Comparison of ENCODE assay signal across 24 cellular contexts in genomic region chr21:42135386-42136040, GRCh38.
"Had no signal": no experiment of that assay in that cellular context is flagged by ENCODE, and none has a peak within 500 bp of the region (broad histone marks: within the 10 kb centered on the region; RNA-seq: fewer than 3 reads in every experiment).

No MANE protein-coding gene starts in this region.

- H3K4me1 ChIP-seq: esophagus squamous epithelium, left lung, lower lobe of right lung, right lobe of liver, testis, transverse colon had no signal

- DNase-seq: activated CD4-positive, alpha-beta memory T cell treated with anti-CD3 and anti-CD28 coated beads for 36 hours; activated CD4-positive, alpha-beta T cell treated with anti-CD3 and anti-CD28 coated beads, Interleukin-2, amount 10 ng/mL, durations not matched to agents 24 days and 14 days; activated CD4-positive, CD25-positive, alpha-beta regulatory T cell treated with anti-CD3 and anti-CD28 coated beads, Interleukin-2, amount 50 U/mL, for 72 hours; activated CD8-positive, alpha-beta memory T cell treated with anti-CD3 and anti-CD28 coated beads, Interleukin-2, amount 50 U/mL, for 48 hours; activated gamma-delta T cell treated with Interleukin-2 at 50 U/mL for 16 hours; activated naive CD4-positive, alpha-beta T cell treated with anti-CD3 and anti-CD28 coated beads, Interleukin-2, amount 50 U/mL, for 16 hours; activated naive CD8-positive, alpha-beta T cell treated with anti-CD3 and anti-CD28 coated beads, Interleukin-2, amount 50 U/mL, for 24 hours; activated T-cell treated with anti-CD3 and anti-CD28 coated beads, Interleukin-2, amount 50 U/mL, for 24 hours; amygdala; dermis blood vessel endothelial cell; effector CD4-positive, alpha-beta T cell; esophagus squamous epithelium; foreskin melanocyte; lower lobe of right lung; mesenchymal stem cell; naive thymus-derived CD8-positive, alpha-beta T cell; stimulated activated CD4-positive, alpha-beta T cell treated with anti-CD3 and anti-CD28 coated beads, Interleukin-12 subunit alpha, Interleukin-12 subunit beta, amount 100 ng/mL, for 4 hours; stimulated activated CD4-positive, alpha-beta T cell treated with anti-CD3 and anti-CD28 coated beads, Interleukin-4, amount 100 ng/mL, for 1 hour; stimulated activated naive CD8-positive, alpha-beta T cell treated with anti-CD3 and anti-CD28 coated beads, Interleukin-15, Interleukin-2, amounts not matched to agents 100 U/mL and 50 U/mL, for 24 hours; testis; transverse colon had no signal

- H3K9me3 ChIP-seq: esophagus squamous epithelium, left lung, lower lobe of right lung, right lobe of liver, testis, transverse colon had no signal

- H3K36me3 ChIP-seq: esophagus squamous epithelium, left lung, lower lobe of right lung, right lobe of liver, transverse colon had no signal

- H3K27me3 ChIP-seq: left lung, right lobe of liver, testis, transverse colon had no signal

- H3K4me3 ChIP-seq: esophagus squamous epithelium, left lung, lower lobe of right lung, right lobe of liver, skin epidermis, testis, transverse colon had no signal

- H3K27ac ChIP-seq: esophagus squamous epithelium, left lung, lower lobe of right lung, right lobe of liver, skin epidermis, testis, transverse colon had no signal
